8 cellular contexts compared by ENCODE assay signal in genomic region chrX:23317799-23318724, GRCh38. TPM values are rescaled to one million over a fixed set of nuclear protein-coding genes. Genes with fewer than 3 reads are reported as not detected.
DNase-seq lines count a peak whose midpoint lies in the region; ATAC-seq and TF ChIP-seq lines count a peak whose summit lies in the region.

No MANE protein-coding gene starts in this region.

- peak; percentile 82 for TF ChIP-seq CTCF in kidney epithelial cell (IDR thresholded peaks at IDR 0.05; ENCODE audit: insufficient read depth, low read length, poor library complexity, severe bottlenecking)

- H3K4me3 ChIP-seq in HAP-1: no peak overlapping the region
- no peak overlapping the region for H3K4me3 ChIP-seq in kidney epithelial cell (ENCODE audit: low read depth, low read length)

- in situ Hi-C loops in HAP-1 (cut with MboI; ENCODE audit: low sequenced_read_pairs): no loop called here

- no peak overlapping the region for H3K4me3 Mint-ChIP-seq in activated naive CD8-positive, alpha-beta T cell treated with anti-CD3 and anti-CD28 coated beads, Interleukin-2, amount 10 ng/mL, durations not matched to agents 7 days and 5 days

- H3K27me3 ChIP-seq in HAP-1 (ENCODE audit: low read depth) (no peaks in the 10 kb centered on the region), kidney epithelial cell (ENCODE audit: control insufficient read depth, insufficient read depth, low read length) (no peaks in the 10 kb centered on the region)

- no peaks in the 10 kb centered on the region for H3K4me1 ChIP-seq in HAP-1

- no peak for ATAC-seq in activated naive CD8-positive, alpha-beta T cell treated with anti-CD3 and anti-CD28 coated beads, Interleukin-2, amount 10 ng/mL, durations not matched to agents 7 days and 5 days (ENCODE audit: low read depth)

- no peaks in the 10 kb centered on the region for H3K36me3 Mint-ChIP-seq in activated naive CD8-positive, alpha-beta T cell treated with anti-CD3 and anti-CD28 coated beads, Interleukin-2, amount 10 ng/mL, durations not matched to agents 7 days and 5 days

- POLR2A ChIA-PET in activated naive CD8-positive, alpha-beta T cell treated with anti-CD3 and anti-CD28 coated beads, Interleukin-2, amount 10 ng/mL, durations not matched to agents 7 days and 5 days (lab: Charles Lee): no interaction called here

- H3K27me3 Mint-ChIP-seq in activated naive CD8-positive, alpha-beta T cell treated with anti-CD3 and anti-CD28 coated beads, Interleukin-2, amount 10 ng/mL, durations not matched to agents 7 days and 5 days: peaks cover 5% of the 10 kb centered on the region

- no peaks in the 10 kb centered on the region for H3K4me1 Mint-ChIP-seq in activated naive CD8-positive, alpha-beta T cell treated with anti-CD3 and anti-CD28 coated beads, Interleukin-2, amount 10 ng/mL, durations not matched to agents 7 days and 5 days

- DNase-seq in activated effector memory CD4-positive, alpha-beta T cell treated with anti-CD3 and anti-CD28 coated beads, Interleukin-2, amount 50 U/mL, for 16 hours: peak; percentile 65
- DNase-seq in activated effector memory CD4-positive, alpha-beta T cell treated with Interleukin-2 at 50 U/mL for 16 hours: no peak
- DNase-seq in HAP-1 (ENCODE audit: low spot score in 2 of 2) (peak; percentile 28 to 74), NAMALWA (ENCODE audit: low spot score) (peak; percentile 42), kidney epithelial cell (ENCODE audit: low read depth) (no peak), middle frontal gyrus (ENCODE audit: extremely low spot score, low spot score) (no peak), dedifferentiated amniotic fluid mesenchymal stem cell (ENCODE audit: extremely low spot score) (no peak)
- peak; percentile 39 for DNase-seq in activated naive CD8-positive, alpha-beta T cell treated with anti-CD3 and anti-CD28 coated beads, Interleukin-2, amount 10 ng/mL, durations not matched to agents 7 days and 5 days

- H3K9me3 ChIP-seq in HAP-1: no peaks in the 10 kb centered on the region

- no peaks in the 10 kb centered on the region for H3K9me3 Mint-ChIP-seq in activated naive CD8-positive, alpha-beta T cell treated with anti-CD3 and anti-CD28 coated beads, Interleukin-2, amount 10 ng/mL, durations not matched to agents 7 days and 5 days

- no peaks in the 10 kb centered on the region for H3K36me3 ChIP-seq in HAP-1 (replicated peaks)
- no peaks in the 10 kb centered on the region for H3K36me3 ChIP-seq in kidney epithelial cell (ENCODE audit: control insufficient read depth, insufficient read depth, low read length)

- no peak overlapping the region for H3K27ac Mint-ChIP-seq in activated naive CD8-positive, alpha-beta T cell treated with anti-CD3 and anti-CD28 coated beads, Interleukin-2, amount 10 ng/mL, durations not matched to agents 7 days and 5 days

RNA-seq across cellular contexts. Expression of gene PTCHD1, which starts 16.6 kb away (rescaled TPM):
- total RNA-seq in activated naive CD8-positive, alpha-beta T cell treated with anti-CD3 and anti-CD28 coated beads, Interleukin-2, amount 10 ng/mL, durations not matched to agents 7 days and 5 days: not detected
- 0.17 and 0.68 TPM in 2 replicates for total RNA-seq in kidney epithelial cell

Comparison
In these comparisons a context has a peak if more than half of its experiments do, and no peak if none do; other contexts are left out.
1. DNase-seq: peak in activated effector memory CD4-positive, alpha-beta T cell treated with anti-CD3 and anti-CD28 coated beads, Interleukin-2, amount 50 U/mL, for 16 hours (single experiment), HAP-1 (2 of 2), NAMALWA (single experiment) and activated naive CD8-positive, alpha-beta T cell treated with anti-CD3 and anti-CD28 coated beads, Interleukin-2, amount 10 ng/mL, durations not matched to agents 7 days and 5 days (single experiment); none in activated effector memory CD4-positive, alpha-beta T cell treated with Interleukin-2 at 50 U/mL for 16 hours (single experiment), kidney epithelial cell (single experiment), middle frontal gyrus (single experiment) and dedifferentiated amniotic fluid mesenchymal stem cell (single experiment).